Comparison of ENCODE assay signal across 1 cellular context in the genomic region with DNA sequence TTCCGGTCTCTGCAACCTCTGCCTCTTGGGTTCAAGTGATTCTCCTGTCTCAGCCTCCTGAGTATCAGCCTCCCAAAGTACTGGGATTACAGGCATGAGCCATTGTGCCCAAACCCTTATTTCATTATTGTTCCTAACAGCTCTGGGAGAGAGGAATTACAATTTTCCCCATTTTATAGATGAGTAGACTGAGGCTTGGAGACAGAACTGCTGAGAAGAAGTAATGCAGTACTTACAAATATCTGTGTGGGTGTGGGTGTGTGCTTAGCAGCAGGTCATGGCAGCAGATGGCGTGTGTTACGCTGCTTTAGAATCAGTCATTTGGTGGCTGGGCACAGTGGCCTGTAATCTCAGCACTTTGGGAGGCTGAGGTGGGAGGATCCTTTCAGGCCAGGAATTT.
A peak's percentile ranks its signal among the peaks of the same experiment; 100 is the strongest.
TF ChIP-seq lines count a peak whose summit lies in the region.

No MANE protein-coding gene starts in this region.

TF ChIP-seq in K562, 482 proteins besides CTCF, POLR2A, EP300 and RAD21:
- TF ChIP-seq ZNF644 (tag; IDR thresholded peaks at IDR 0.05; ENCODE audit: low read depth) (no peak), RBM25 (IDR thresholded peaks at IDR 0.05; ENCODE audit: low read depth, low read length, severe bottlenecking) (peak; percentile 67), KDM1A (IDR thresholded peaks at IDR 0.05) (0 out of 4 replicates have a peak, but pooled peaks of 1 of the 2 experiments have one; percentile 17), HOXB6 (CRISPR knock-in tag; IDR thresholded peaks at IDR 0.05; ENCODE audit: borderline replicate concordance) (no peak), BCOR (IDR thresholded peaks at IDR 0.05) (peak; percentile 48; the same call in 1 of the 2 replicates)
- TF ChIP-seq, protein P1, sequence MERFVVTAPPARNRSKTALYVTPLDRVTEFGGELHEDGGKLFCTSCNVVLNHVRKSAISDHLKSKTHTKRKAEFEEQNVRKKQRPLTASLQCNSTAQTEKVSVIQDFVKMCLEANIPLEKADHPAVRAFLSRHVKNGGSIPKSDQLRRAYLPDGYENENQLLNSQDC (CRISPR knock-in tag; IDR thresholded peaks at IDR 0.05): no peak
TF ChIP-seq in K562: peak in this region for 3.
